ENCODE assay signal across 17 cellular contexts in the genomic region with DNA sequence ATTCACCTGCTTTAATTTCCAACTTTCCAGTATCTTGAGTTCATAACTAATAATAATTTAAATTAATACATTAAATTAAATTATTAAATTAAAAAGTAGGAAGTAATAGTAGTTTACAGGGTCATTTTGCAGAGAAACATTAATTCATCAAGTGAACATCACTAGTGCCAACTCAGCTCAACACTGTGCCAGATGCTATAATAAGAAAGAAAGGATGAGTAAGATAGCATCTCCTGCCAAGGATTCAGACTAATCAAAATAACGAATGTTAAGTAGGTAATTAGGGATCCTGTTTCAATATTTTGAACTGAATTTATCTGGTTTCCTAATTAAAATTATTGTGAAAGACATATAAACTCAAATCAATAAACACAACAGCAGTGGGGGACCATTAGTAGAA.
A peak's percentile ranks its signal among the peaks of the same experiment; 100 is the strongest.
DNase-seq lines count a peak whose midpoint lies in the region; ATAC-seq, FAIRE-seq and TF ChIP-seq lines count a peak whose summit lies in the region.
"Had no signal": no experiment of that assay in that cellular context is flagged by ENCODE, and none has a peak within 500 bp of the region (broad histone marks: within the 10 kb centered on the region; RNA-seq: fewer than 3 reads in every experiment).

No MANE protein-coding gene starts in this region.

- TF ChIP-seq POLR2A in lower leg skin (IDR thresholded peaks at IDR 0.05), result no peak

- FAIRE-seq in urothelium cell line (lab: Jason Lieb, UNC), result no peak
- FAIRE-seq: A549, GM12892, K562 had no signal

- ATAC-seq in HG03159 (IDR thresholded peaks at IDR 0.05; ENCODE audit: unreplicated experiment), result no peak
- no peak for ATAC-seq in HG02981 (IDR thresholded peaks at IDR 0.05; ENCODE audit: unreplicated experiment)
- ATAC-seq: A549; CD8-positive, alpha-beta T cell; K562 had no signal

- 20 to 28% methylated on average over 1 of the region's 1 CpG for whole genome bisulfite sequencing in lower leg skin, 2 donors

- intact Hi-C loops in lower leg skin (cut with DNase I; ENCODE audit: low total_unique reads), result no loop called here

- TF ChIP-seq CTCF in lower leg skin (IDR thresholded peaks at IDR 0.05), result no peak

- peak; percentile 41 for DNase-seq in DMS 273 (lab: John Stamatoyannopoulos, UW; ENCODE audit: unreplicated experiment)
- DNase-seq in EH (ENCODE audit: low read depth), result peak; percentile 10
- peak; percentile 66 to 85 for DNase-seq in NCI-H446 (lab: John Stamatoyannopoulos, UW)
- DNase-seq in fibroblast of gingiva (ENCODE audit: low read depth), result peak; percentile 50
- DNase-seq in urothelium cell line (ENCODE audit: low spot score), result no peak
- DNase-seq in lower leg skin (ENCODE audit: low spot score in 2 of 2), result no peak
- DNase-seq: CD8-positive, alpha-beta T cell; COR-L47; DMS79; GDM1; GOT3; H9 had no signal

- H3K4me3 ChIP-seq in lower leg skin (ENCODE audit: low read depth, poor library complexity, severe bottlenecking), result no peak overlapping the region
- H3K4me3 ChIP-seq: A549, K562 had no signal

Comparison
In these comparisons a context has a peak if more than half of its experiments do, and no peak if none do; other contexts are left out.
1. DNase-seq: peak in DMS 273 (single experiment), EH (single experiment), NCI-H446 (2 of 2) and fibroblast of gingiva (single experiment); none in urothelium cell line (single experiment) and lower leg skin (0 of 2).